ENCODE assay signal across 34 cellular contexts in genomic region chr6:87539554-87539953, GRCh38.
"Had no signal": no experiment of that assay in that cellular context is flagged by ENCODE, and none has a peak within 500 bp of the region (broad histone marks: within the 10 kb centered on the region; RNA-seq: fewer than 3 reads in every experiment).

No MANE protein-coding gene starts in this region.

- H3K4me2 ChIP-seq: KMS-11, PC-9 had no signal

- H3K4me3 Mint-ChIP-seq: activated CD4-positive, alpha-beta T cell treated with anti-CD3 and anti-CD28 coated beads, Interleukin-2, amount 10 ng/mL, durations not matched to agents 24 days and 14 days; activated naive CD4-positive, alpha-beta T cell treated with anti-CD3 and anti-CD28 coated beads for 36 hours; activated T-cell treated with anti-CD3 and anti-CD28 coated beads, Interleukin-2, amount 50 U/mL, for 4 hours; activated T-helper 1 cell treated with anti-CD3 and anti-CD28 coated beads, Interleukin-12 subunit alpha, Interleukin-12 subunit beta, Interleukin-2, Interleukin-4 antibody, amounts not matched to agents 30 ng/mL and 10 ng/mL and 1 ng/mL, durations not matched to agents 14 hours and 24 hours and 36 hours; brain; T-cell; T-helper 17 cell had no signal

- FAIRE-seq: RCC 7860 had no signal

- H3K9me3 Mint-ChIP-seq: activated naive CD4-positive, alpha-beta T cell treated with anti-CD3 and anti-CD28 coated beads, Interleukin-2, amount 50 U/mL, for 72 hours had no signal

- H3K4me1 Mint-ChIP-seq: brain had no signal

- H3K27ac ChIP-seq: KMS-11, PC-9, RWPE1, WERI-Rb-1 had no signal

- H2AFZ ChIP-seq: PC-9 had no signal

- H3K27ac Mint-ChIP-seq: activated CD4-positive, alpha-beta T cell treated with anti-CD3 and anti-CD28 coated beads, Interleukin-2, amount 10 ng/mL, durations not matched to agents 24 days and 14 days; activated naive CD4-positive, alpha-beta T cell treated with anti-CD3 and anti-CD28 coated beads for 36 hours; activated T-helper 1 cell treated with anti-CD3 and anti-CD28 coated beads, Interleukin-12 subunit alpha, Interleukin-12 subunit beta, Interleukin-2, Interleukin-4 antibody, amounts not matched to agents 30 ng/mL and 10 ng/mL and 1 ng/mL, durations not matched to agents 14 hours and 24 hours and 36 hours; brain; T-cell; T-helper 17 cell had no signal

- DNase-seq: activated CD4-positive, alpha-beta T cell treated with anti-CD3 and anti-CD28 coated beads, Interleukin-2, amount 10 ng/mL, durations not matched to agents 24 days and 14 days; activated CD4-positive, alpha-beta T cell treated with anti-CD3 and anti-CD28 coated beads, Interleukin-2, amount 50 U/mL, for 4 hours; activated CD8-positive, alpha-beta memory T cell treated with anti-CD3 and anti-CD28 coated beads, Interleukin-2, amount 50 U/mL, for 4 hours; activated gamma-delta T cell treated with Interleukin-2 at 50 U/mL for 16 hours; activated naive CD4-positive, alpha-beta T cell treated with anti-CD3 and anti-CD28 coated beads for 36 hours; activated T-cell treated with anti-CD3 and anti-CD28 coated beads for 4 hours; activated T-cell treated with anti-CD3 and anti-CD28 coated beads, Interleukin-2, amount 50 U/mL, for 4 hours; adrenal gland; central memory CD4-positive, alpha-beta T cell; MM.1S; MV-4-11; NCI-H1092 treated with DMSO at 0.1 percent for 48 hours; NCI-H1417; NCI-H146; NCI-H187; NCI-H2029 treated with DMSO at 0.1 percent for 48 hours; NCI-H2107; NCI-H2171; NCI-H510A; NCI-H526; NCI-H748 treated with DMSO at 0.1 percent for 48 hours; PC-9; SIG-M5; T-cell; T-helper 17 cell; WERI-Rb-1 had no signal

- H3K9me3 ChIP-seq: adrenal gland had no signal

- ATAC-seq: activated naive CD4-positive, alpha-beta T cell treated with anti-CD3 and anti-CD28 coated beads, Interleukin-2, amount 50 U/mL, for 72 hours; activated T-cell treated with anti-CD3 and anti-CD28 coated beads, Interleukin-2, amount 50 U/mL, for 4 hours; Right ventricle myocardium inferior; SK-N-SH treated with all-trans-retinoic acid at 6 μM for 48 hours; T-cell; T-helper 17 cell had no signal

- H3K4me3 ChIP-seq: adrenal gland, PC-9 had no signal

- H3K9ac ChIP-seq: KMS-11 had no signal

- H3K27me3 Mint-ChIP-seq: activated CD4-positive, alpha-beta T cell treated with anti-CD3 and anti-CD28 coated beads, Interleukin-2, amount 10 ng/mL, durations not matched to agents 24 days and 14 days; T-cell; T-helper 17 cell had no signal

- H3K27me3 ChIP-seq: adrenal gland had no signal
